Comparison of ENCODE assay signal across 1 cellular context in genomic region chr18:48953096-48953706, GRCh38.
TF ChIP-seq lines count a peak whose summit lies in the region.

No MANE protein-coding gene starts in this region.

TF ChIP-seq in H1, 55 proteins besides CTCF, POLR2A, EP300 and RAD21:
- TF ChIP-seq KDM5A (IDR thresholded peaks at IDR 0.05; ENCODE audit: low read length) (no peak), TAF7 (optimal IDR thresholded peaks at IDR 0.05; ENCODE audit: borderline replicate concordance, low read depth, low read length) (no peak), ZNF274 (IDR thresholded peaks at IDR 0.05; ENCODE audit: borderline replicate concordance, extremely low read depth, low read length) (no peak), CEBPB (IDR thresholded peaks at IDR 0.05; ENCODE audit: low read depth, low read length) (no peak), FOSL1 (IDR thresholded peaks at IDR 0.05; ENCODE audit: insufficient read depth, low read depth, low read length) (no peak), SIX5 (IDR thresholded peaks at IDR 0.05; ENCODE audit: low read depth, low read length) (no peak), GABPA (IDR thresholded peaks at IDR 0.05; ENCODE audit: borderline replicate concordance, insufficient read depth, low read length) (no peak), HDAC6 (IDR thresholded peaks at IDR 0.05; ENCODE audit: low read depth, low read length) (no peak), KDM1A (IDR thresholded peaks at IDR 0.05; ENCODE audit: borderline replicate concordance, low read length) (no peak), CHD1 (IDR thresholded peaks at IDR 0.05; ENCODE audit: low read depth, low read length) (no peak), SP4 (IDR thresholded peaks at IDR 0.05; ENCODE audit: low read length) (no peak), TAF1 (IDR thresholded peaks at IDR 0.05; ENCODE audit: low read depth, low read length) (no peak), RXRA (IDR thresholded peaks at IDR 0.05; ENCODE audit: insufficient read depth, low read depth, low read length) (no peak), MAFK (IDR thresholded peaks at IDR 0.05; ENCODE audit: low read depth, low read length) (no peak)
- TF ChIP-seq, protein P1, sequence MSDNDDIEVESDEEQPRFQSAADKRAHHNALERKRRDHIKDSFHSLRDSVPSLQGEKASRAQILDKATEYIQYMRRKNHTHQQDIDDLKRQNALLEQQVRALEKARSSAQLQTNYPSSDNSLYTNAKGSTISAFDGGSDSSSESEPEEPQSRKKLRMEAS (IDR thresholded peaks at IDR 0.05): no peak
- TF ChIP-seq, protein P2, sequence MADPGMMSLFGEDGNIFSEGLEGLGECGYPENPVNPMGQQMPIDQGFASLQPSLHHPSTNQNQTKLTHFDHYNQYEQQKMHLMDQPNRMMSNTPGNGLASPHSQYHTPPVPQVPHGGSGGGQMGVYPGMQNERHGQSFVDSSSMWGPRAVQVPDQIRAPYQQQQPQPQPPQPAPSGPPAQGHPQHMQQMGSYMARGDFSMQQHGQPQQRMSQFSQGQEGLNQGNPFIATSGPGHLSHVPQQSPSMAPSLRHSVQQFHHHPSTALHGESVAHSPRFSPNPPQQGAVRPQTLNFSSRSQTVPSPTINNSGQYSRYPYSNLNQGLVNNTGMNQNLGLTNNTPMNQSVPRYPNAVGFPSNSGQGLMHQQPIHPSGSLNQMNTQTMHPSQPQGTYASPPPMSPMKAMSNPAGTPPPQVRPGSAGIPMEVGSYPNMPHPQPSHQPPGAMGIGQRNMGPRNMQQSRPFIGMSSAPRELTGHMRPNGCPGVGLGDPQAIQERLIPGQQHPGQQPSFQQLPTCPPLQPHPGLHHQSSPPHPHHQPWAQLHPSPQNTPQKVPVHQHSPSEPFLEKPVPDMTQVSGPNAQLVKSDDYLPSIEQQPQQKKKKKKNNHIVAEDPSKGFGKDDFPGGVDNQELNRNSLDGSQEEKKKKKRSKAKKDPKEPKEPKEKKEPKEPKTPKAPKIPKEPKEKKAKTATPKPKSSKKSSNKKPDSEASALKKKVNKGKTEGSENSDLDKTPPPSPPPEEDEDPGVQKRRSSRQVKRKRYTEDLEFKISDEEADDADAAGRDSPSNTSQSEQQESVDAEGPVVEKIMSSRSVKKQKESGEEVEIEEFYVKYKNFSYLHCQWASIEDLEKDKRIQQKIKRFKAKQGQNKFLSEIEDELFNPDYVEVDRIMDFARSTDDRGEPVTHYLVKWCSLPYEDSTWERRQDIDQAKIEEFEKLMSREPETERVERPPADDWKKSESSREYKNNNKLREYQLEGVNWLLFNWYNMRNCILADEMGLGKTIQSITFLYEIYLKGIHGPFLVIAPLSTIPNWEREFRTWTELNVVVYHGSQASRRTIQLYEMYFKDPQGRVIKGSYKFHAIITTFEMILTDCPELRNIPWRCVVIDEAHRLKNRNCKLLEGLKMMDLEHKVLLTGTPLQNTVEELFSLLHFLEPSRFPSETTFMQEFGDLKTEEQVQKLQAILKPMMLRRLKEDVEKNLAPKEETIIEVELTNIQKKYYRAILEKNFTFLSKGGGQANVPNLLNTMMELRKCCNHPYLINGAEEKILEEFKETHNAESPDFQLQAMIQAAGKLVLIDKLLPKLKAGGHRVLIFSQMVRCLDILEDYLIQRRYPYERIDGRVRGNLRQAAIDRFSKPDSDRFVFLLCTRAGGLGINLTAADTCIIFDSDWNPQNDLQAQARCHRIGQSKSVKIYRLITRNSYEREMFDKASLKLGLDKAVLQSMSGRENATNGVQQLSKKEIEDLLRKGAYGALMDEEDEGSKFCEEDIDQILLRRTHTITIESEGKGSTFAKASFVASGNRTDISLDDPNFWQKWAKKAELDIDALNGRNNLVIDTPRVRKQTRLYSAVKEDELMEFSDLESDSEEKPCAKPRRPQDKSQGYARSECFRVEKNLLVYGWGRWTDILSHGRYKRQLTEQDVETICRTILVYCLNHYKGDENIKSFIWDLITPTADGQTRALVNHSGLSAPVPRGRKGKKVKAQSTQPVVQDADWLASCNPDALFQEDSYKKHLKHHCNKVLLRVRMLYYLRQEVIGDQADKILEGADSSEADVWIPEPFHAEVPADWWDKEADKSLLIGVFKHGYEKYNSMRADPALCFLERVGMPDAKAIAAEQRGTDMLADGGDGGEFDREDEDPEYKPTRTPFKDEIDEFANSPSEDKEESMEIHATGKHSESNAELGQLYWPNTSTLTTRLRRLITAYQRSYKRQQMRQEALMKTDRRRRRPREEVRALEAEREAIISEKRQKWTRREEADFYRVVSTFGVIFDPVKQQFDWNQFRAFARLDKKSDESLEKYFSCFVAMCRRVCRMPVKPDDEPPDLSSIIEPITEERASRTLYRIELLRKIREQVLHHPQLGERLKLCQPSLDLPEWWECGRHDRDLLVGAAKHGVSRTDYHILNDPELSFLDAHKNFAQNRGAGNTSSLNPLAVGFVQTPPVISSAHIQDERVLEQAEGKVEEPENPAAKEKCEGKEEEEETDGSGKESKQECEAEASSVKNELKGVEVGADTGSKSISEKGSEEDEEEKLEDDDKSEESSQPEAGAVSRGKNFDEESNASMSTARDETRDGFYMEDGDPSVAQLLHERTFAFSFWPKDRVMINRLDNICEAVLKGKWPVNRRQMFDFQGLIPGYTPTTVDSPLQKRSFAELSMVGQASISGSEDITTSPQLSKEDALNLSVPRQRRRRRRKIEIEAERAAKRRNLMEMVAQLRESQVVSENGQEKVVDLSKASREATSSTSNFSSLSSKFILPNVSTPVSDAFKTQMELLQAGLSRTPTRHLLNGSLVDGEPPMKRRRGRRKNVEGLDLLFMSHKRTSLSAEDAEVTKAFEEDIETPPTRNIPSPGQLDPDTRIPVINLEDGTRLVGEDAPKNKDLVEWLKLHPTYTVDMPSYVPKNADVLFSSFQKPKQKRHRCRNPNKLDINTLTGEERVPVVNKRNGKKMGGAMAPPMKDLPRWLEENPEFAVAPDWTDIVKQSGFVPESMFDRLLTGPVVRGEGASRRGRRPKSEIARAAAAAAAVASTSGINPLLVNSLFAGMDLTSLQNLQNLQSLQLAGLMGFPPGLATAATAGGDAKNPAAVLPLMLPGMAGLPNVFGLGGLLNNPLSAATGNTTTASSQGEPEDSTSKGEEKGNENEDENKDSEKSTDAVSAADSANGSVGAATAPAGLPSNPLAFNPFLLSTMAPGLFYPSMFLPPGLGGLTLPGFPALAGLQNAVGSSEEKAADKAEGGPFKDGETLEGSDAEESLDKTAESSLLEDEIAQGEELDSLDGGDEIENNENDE (IDR thresholded peaks at IDR 0.05; ENCODE audit: insufficient replicate concordance, low read length): no peak
